12 cellular contexts compared by ENCODE assay signal in genomic region chr3:10283638-10284037, GRCh38. TPM values are rescaled to one million over a fixed set of nuclear protein-coding genes. Genes with fewer than 3 reads are reported as not detected.
DNase-seq lines count a peak whose midpoint lies in the region; ATAC-seq and TF ChIP-seq lines count a peak whose summit lies in the region.
"Had no signal": no experiment of that assay in that cellular context is flagged by ENCODE, and none has a peak within 500 bp of the region (broad histone marks: within the 10 kb centered on the region; RNA-seq: fewer than 3 reads in every experiment).

No MANE protein-coding gene starts in this region.

- H3K9me3 ChIP-seq in BLaER1: no peaks in the 10 kb centered on the region
- H3K9me3 ChIP-seq: tibial nerve had no signal

- H3K4me1 Mint-ChIP-seq in CD14-positive monocyte: peaks cover 3% of the 10 kb centered on the region

- no peaks in the 10 kb centered on the region for H3K9me3 Mint-ChIP-seq in CD14-positive monocyte

- ATAC-seq in foreskin keratinocyte: no peak
- no peak for ATAC-seq in GM19395 (IDR thresholded peaks at IDR 0.05; ENCODE audit: unreplicated experiment)

- peak overlapping the region; percentile 78 for H3K27ac ChIP-seq in BLaER1
- 0 out of 2 replicates have a peak overlapping the region, but pooled peaks have one; percentile 3 for H3K27ac ChIP-seq in RWPE1
- no peak overlapping the region for H3K27ac ChIP-seq in foreskin keratinocyte
- H3K27ac ChIP-seq: tibial nerve had no signal

- POLR2A ChIA-PET in RWPE1 (lab: Yijun Ruan, JAX; ENCODE audit: low non-redundant PET): no interaction called here

- H3K27me3 Mint-ChIP-seq in CD14-positive monocyte (ENCODE audit: low read depth in 3 of 3): no peaks in the 10 kb centered on the region

- H3K36me3 Mint-ChIP-seq in CD14-positive monocyte: peaks cover 81 to 84% of the 10 kb centered on the region in 2 donors

- intact Hi-C loops in CD14-positive monocyte (cut with micrococcal nuclease): no loop called here

- H3K4me3 ChIP-seq in BLaER1: no peak overlapping the region
- H3K4me3 ChIP-seq: tibial nerve had no signal

- CTCF ChIA-PET in RWPE1 (lab: Yijun Ruan, JAX): no interaction called here

- peak overlapping the region; percentile 34; the same call in 1 of the 2 replicates for H3K9ac ChIP-seq in BLaER1

- no peak overlapping the region for H3K4me3 Mint-ChIP-seq in CD14-positive monocyte

- TF ChIP-seq CTCF in RWPE1 (conservative IDR thresholded peaks at IDR 0.05; ENCODE audit: low read depth) (no peak), foreskin keratinocyte (conservative IDR thresholded peaks at IDR 0.05) (no peak), CD14-positive monocyte (IDR thresholded peaks at IDR 0.05) (no peak)

- H3K27ac Mint-ChIP-seq in CD14-positive monocyte: peak overlapping the region in 2 of 7 donors; percentile 8 to 65

- peaks cover 69% of the 10 kb centered on the region for H3K36me3 ChIP-seq in BLaER1

- peaks cover 87% of the 10 kb centered on the region for H3K4me1 ChIP-seq in BLaER1
- no peaks in the 10 kb centered on the region for H3K4me1 ChIP-seq in foreskin keratinocyte

- DNase-seq in DMS 273 treated with DMSO at 0.1 percent for 48 hours (lab: John Stamatoyannopoulos, UW) (peak; percentile 36), RWPE1 (ENCODE audit: low spot score) (no peak), foreskin keratinocyte (peak; percentile 18 to 57), CD14-positive monocyte (ENCODE audit: low spot score) (no peak), NCI-H2227 treated with DMSO at 0.1 percent for 48 hours (lab: John Stamatoyannopoulos, UW) (no peak)
- DNase-seq in stimulated activated CD4-positive, alpha-beta T cell treated with anti-CD3 and anti-CD28 coated beads, Interleukin-4, amount 100 ng/mL, for 4 hours: no peak
- DNase-seq: activated T-cell treated with anti-CD3 and anti-CD28 coated beads, Interleukin-2, amount 50 U/mL, for 1 hour; central memory CD4-positive, alpha-beta T cell; H7 had no signal

- H3K4me2 ChIP-seq in BLaER1: peak overlapping the region; percentile 81

- peaks cover 3% of the 10 kb centered on the region for H4K20me1 ChIP-seq in BLaER1

- no peaks in the 10 kb centered on the region for H3K27me3 ChIP-seq in BLaER1
- no peaks in the 10 kb centered on the region for H3K27me3 ChIP-seq in foreskin keratinocyte
- H3K27me3 ChIP-seq: tibial nerve had no signal

RNA-seq across cellular contexts. Expression of gene GHRL, which starts 9.1 kb away (rescaled TPM):
- total RNA-seq in foreskin keratinocyte: not detected in 2 replicates
- not detected in 2 replicates for polyA plus RNA-seq in foreskin keratinocyte
- polyA plus RNA-seq in CD14-positive monocyte: 1 to 10 TPM; 2.3 to 7.0 TPM
- total RNA-seq: H7 had no signal

RNA-seq across cellular contexts. Expression of gene TATDN2, which starts 35.4 kb away (rescaled TPM):
- 25.7 and 27.4 TPM in 2 replicates for total RNA-seq in foreskin keratinocyte
- polyA plus RNA-seq in foreskin keratinocyte (19.1 and 20.6 TPM in 2 replicates), CD14-positive monocyte (1 to 10 TPM; 6.0 TPM)

RNA-seq across cellular contexts. Expression of gene SEC13, which starts 37.3 kb away (rescaled TPM):
- total RNA-seq in foreskin keratinocyte: 193 and 203 TPM in 2 replicates
- polyA plus RNA-seq in foreskin keratinocyte (205 and 220 TPM in 2 replicates), CD14-positive monocyte (100 to 1,000 TPM; 186 to 188 TPM)

Comparison
In these comparisons a context has a peak if more than half of its experiments do, and no peak if none do; other contexts are left out.
1. DNase-seq: peak in DMS 273 treated with DMSO at 0.1 percent for 48 hours (single experiment) and foreskin keratinocyte (2 of 2); none in RWPE1 (single experiment), CD14-positive monocyte (single experiment), NCI-H2227 treated with DMSO at 0.1 percent for 48 hours (single experiment) and stimulated activated CD4-positive, alpha-beta T cell treated with anti-CD3 and anti-CD28 coated beads, Interleukin-4, amount 100 ng/mL, for 4 hours (0 of 2).